26 cellular contexts compared by ENCODE assay signal in genomic region chrX:141791856-141792255, GRCh38. TPM values are rescaled to one million over a fixed set of nuclear protein-coding genes. Genes with fewer than 3 reads are reported as not detected.
"Had no signal": no experiment of that assay in that cellular context is flagged by ENCODE, and none has a peak within 500 bp of the region (broad histone marks: within the 10 kb centered on the region; RNA-seq: fewer than 3 reads in every experiment).

No MANE protein-coding gene starts in this region.

- H3K4me1 ChIP-seq: gastroesophageal sphincter, vagina had no signal

- H3K9me3 ChIP-seq: gastroesophageal sphincter, thoracic aorta, vagina had no signal

- H3K4me3 ChIP-seq: gastroesophageal sphincter, thoracic aorta, vagina had no signal

- H3K36me3 ChIP-seq: gastroesophageal sphincter, thoracic aorta, vagina had no signal

- ATAC-seq: activated CD4-positive, alpha-beta T cell treated with anti-CD3 and anti-CD28 coated beads for 36 hours; activated T-cell treated with anti-CD3 and anti-CD28 coated beads, Interleukin-2, amount 50 U/mL, for 72 hours; gastroesophageal sphincter; left cardiac atrium; sciatic nerve; stimulated activated memory B cell treated with anti-CD40 and anti-IgM and Interleukin-4, amounts not matched to agents 10 μg/mL and 1 μg/mL and 100 μg/mL, for 72 hours; T-helper 17 cell had no signal

- H3K27ac ChIP-seq: gastroesophageal sphincter, thoracic aorta, vagina had no signal

- DNase-seq: activated B cell treated with CpG ODN at 0.5 μM for 24 hours; activated CD4-positive, alpha-beta T cell treated with anti-CD3 and anti-CD28 coated beads for 36 hours; activated CD4-positive, alpha-beta T cell treated with anti-CD3 and anti-CD28 coated beads, Interleukin-2, amount 50 U/mL, for 48 hours; activated effector memory CD4-positive, alpha-beta T cell treated with Interleukin-2 at 50 U/mL for 16 hours; activated naive CD4-positive, alpha-beta T cell treated with anti-CD3 and anti-CD28 coated beads for 36 hours; activated naive CD8-positive, alpha-beta T cell treated with anti-CD3 and anti-CD28 coated beads, Interleukin-2, amount 10 ng/mL, durations not matched to agents 7 days and 5 days; activated T-cell treated with anti-CD3 and anti-CD28 coated beads, Interleukin-2, amount 50 U/mL, for 72 hours; cerebellar nuclear complex; cortex of kidney; head of caudate nucleus; islet precursor cell; left cardiac atrium; occipital lobe; posterior cingulate gyrus; small intestine; stimulated activated CD4-positive, alpha-beta T cell treated with anti-CD3 and anti-CD28 coated beads, Interleukin-2, amount 100 ng/mL, for 24 hours; T-helper 17 cell had no signal

- H3K27me3 ChIP-seq: gastroesophageal sphincter, vagina had no signal

RNA-seq across cellular contexts. Expression of gene MAGEC3, which starts 46.3 kb away (rescaled TPM):
- total RNA-seq: activated B cell treated with CpG ODN at 0.5 μM for 24 hours; activated CD4-positive, alpha-beta T cell treated with anti-CD3 and anti-CD28 coated beads for 36 hours; activated CD8-positive, alpha-beta memory T cell treated with anti-CD3 and anti-CD28 coated beads for 36 hours; activated naive CD4-positive, alpha-beta T cell treated with anti-CD3 and anti-CD28 coated beads for 36 hours; activated naive CD8-positive, alpha-beta T cell treated with anti-CD3 and anti-CD28 coated beads, Interleukin-2, amount 10 ng/mL, durations not matched to agents 7 days and 5 days; activated T-cell treated with anti-CD3 and anti-CD28 coated beads, Interleukin-2, amount 50 U/mL, for 72 hours; epithelial cell of proximal tubule; fibroblast of lung; gastroesophageal sphincter; left cardiac atrium; liver; sciatic nerve; T-helper 17 cell; vagina had no signal
- polyA plus RNA-seq: fibroblast of lung, liver, small intestine had no signal
